Comparison of ENCODE assay signal across 24 cellular contexts in the genomic region with DNA sequence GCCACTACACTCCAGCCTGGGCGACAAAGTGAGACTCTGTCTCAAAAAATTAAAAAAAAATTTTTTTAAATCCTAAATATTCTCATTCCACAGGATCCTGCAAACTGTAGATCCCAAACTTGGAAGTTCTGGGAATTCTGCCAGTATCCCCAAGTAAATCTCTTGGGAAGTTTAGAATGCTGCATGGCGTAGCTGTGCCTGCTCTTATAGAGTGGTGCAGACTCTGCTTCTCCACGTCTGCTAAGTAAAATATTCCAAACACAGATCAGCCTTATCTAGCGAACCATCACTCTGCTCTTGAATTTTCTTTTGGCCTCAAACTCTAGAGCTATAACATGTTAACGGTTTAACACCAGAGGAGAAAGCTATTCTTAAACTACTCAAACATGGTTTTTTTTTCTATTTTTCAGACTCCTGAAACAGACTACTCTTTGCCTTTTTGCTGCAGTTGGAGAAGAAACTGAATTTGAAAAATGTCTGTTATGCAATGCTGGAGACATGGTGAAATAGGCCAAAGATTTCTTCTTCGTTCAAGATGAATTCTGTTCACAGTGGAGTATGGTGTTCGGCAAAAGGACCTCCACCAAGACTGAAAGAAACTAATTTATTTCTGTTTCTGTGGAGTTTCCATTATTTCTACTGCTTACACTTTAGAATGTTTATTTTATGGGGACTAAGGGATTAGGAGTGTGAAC.
A peak's percentile ranks its signal among the peaks of the same experiment; 100 is the strongest.
DNase-seq lines count a peak whose midpoint lies in the region; ATAC-seq and TF ChIP-seq lines count a peak whose summit lies in the region.
"Had no signal": no experiment of that assay in that cellular context is flagged by ENCODE, and none has a peak within 500 bp of the region (broad histone marks: within the 10 kb centered on the region; RNA-seq: fewer than 3 reads in every experiment).

No MANE protein-coding gene starts in this region.

- H3K4me1 Mint-ChIP-seq in endothelial cell (ENCODE audit: unreplicated experiment): peaks cover 9% of the 10 kb centered on the region
- H3K4me1 Mint-ChIP-seq: T-helper 17 cell had no signal

- H3K4me3 Mint-ChIP-seq in endothelial cell (ENCODE audit: unreplicated experiment): no peak overlapping the region
- H3K4me3 Mint-ChIP-seq: activated CD8-positive, alpha-beta memory T cell treated with anti-CD3 and anti-CD28 coated beads, Interleukin-2, amount 10 ng/mL, durations not matched to agents 7 days and 5 days; IgD-negative memory B cell; T-helper 17 cell had no signal

- no peak for DNase-seq in Right ventricle myocardium inferior (ENCODE audit: missing footprints)
- no peak for DNase-seq in cardiac septum (ENCODE audit: low spot score)
- DNase-seq in hepatocyte (ENCODE audit: low spot score): no peak
- no peak for DNase-seq in DMS79 treated with DMSO at 0.1 percent for 48 hours (lab: John Stamatoyannopoulos, UW)
- DNase-seq in NCI-H2081 treated with DMSO at 0.1 percent for 48 hours (lab: John Stamatoyannopoulos, UW): no peak
- DNase-seq in endothelial cell (ENCODE audit: low spot score): no peak
- no peak for DNase-seq in T-helper 9 cell
- DNase-seq: activated CD4-positive, CD25-positive, alpha-beta regulatory T cell treated with anti-CD3 and anti-CD28 coated beads, Interleukin-2, amount 50 U/mL, for 72 hours; activated CD8-positive, alpha-beta memory T cell treated with anti-CD3 and anti-CD28 coated beads, Interleukin-2, amount 10 ng/mL, durations not matched to agents 7 days and 5 days; activated effector memory CD4-positive, alpha-beta T cell treated with Interleukin-2 at 50 U/mL for 16 hours; DMS 273 treated with DMSO at 0.1 percent for 48 hours; head of caudate nucleus; NCI-H2029 treated with DMSO at 0.1 percent for 48 hours; NCI-H526; nucleus accumbens; SHP77 treated with DMSO at 0.1 percent for 48 hours; small intestine; stimulated activated CD4-positive, alpha-beta T cell treated with anti-CD3 and anti-CD28 coated beads, Interleukin-4, amount 100 ng/mL, for 4 hours; stimulated activated CD8-positive, alpha-beta memory T cell treated with anti-CD3 and anti-CD28 coated beads, Interleukin-4, amount 100 ng/mL, for 48 hours; T-helper 17 cell had no signal

- no peaks in the 10 kb centered on the region for H3K79me2 ChIP-seq in hepatocyte

- H3K27ac ChIP-seq in hepatocyte (peak overlapping the region; percentile 15), rectal smooth muscle tissue (ENCODE audit: low read depth, low read length) (peak overlapping the region; percentile 53)
- H3K27ac ChIP-seq: 22Rv1, BLaER1 had no signal

- peak; percentile 60 for ATAC-seq in Right ventricle myocardium inferior
- ATAC-seq: activated CD8-positive, alpha-beta memory T cell treated with anti-CD3 and anti-CD28 coated beads, Interleukin-2, amount 10 ng/mL, durations not matched to agents 7 days and 5 days; T-helper 17 cell had no signal

- 73% methylated on average over 7 of the region's 7 CpGs for WGBS in hepatocyte (ENCODE audit: low lambda C conversion rate, missing lambda C conversion rate)

- no peak overlapping the region for H3K9ac ChIP-seq in rectal smooth muscle tissue (ENCODE audit: low read length)
- H3K9ac ChIP-seq: BLaER1 had no signal

- H4K20me1 ChIP-seq in hepatocyte (ENCODE audit: insufficient read depth, poor library complexity, severe bottlenecking): no peaks in the 10 kb centered on the region
- H4K20me1 ChIP-seq: BLaER1 had no signal

- intact Hi-C loops in Right ventricle myocardium inferior (cut with DNase I) (no loop called here), cardiac septum (cut with DNase I) (no loop called here)

- no peaks in the 10 kb centered on the region for H3K9me3 Mint-ChIP-seq in endothelial cell (ENCODE audit: unreplicated experiment)

- TF ChIP-seq CTCF in hepatocyte (IDR thresholded peaks at IDR 0.05; ENCODE audit: poor library complexity) (no peak), endothelial cell (IDR thresholded peaks at IDR 0.05; ENCODE audit: unreplicated experiment) (no peak)

- H3K36me3 Mint-ChIP-seq in endothelial cell (ENCODE audit: low read depth, unreplicated experiment): peaks cover 5% of the 10 kb centered on the region

- H3K4me3 ChIP-seq in hepatocyte (no peak overlapping the region), rectal smooth muscle tissue (ENCODE audit: low read length) (no peak overlapping the region)
- H3K4me3 ChIP-seq: BLaER1 had no signal

- peak overlapping the region; percentile 37 for H3K4me2 ChIP-seq in hepatocyte
- H3K4me2 ChIP-seq: BLaER1 had no signal

- H3K27me3 Mint-ChIP-seq in endothelial cell (ENCODE audit: unreplicated experiment): no peaks in the 10 kb centered on the region
- H3K27me3 Mint-ChIP-seq: activated CD8-positive, alpha-beta memory T cell treated with anti-CD3 and anti-CD28 coated beads, Interleukin-2, amount 10 ng/mL, durations not matched to agents 7 days and 5 days; IgD-negative memory B cell; T-helper 17 cell had no signal

- H3K27me3 ChIP-seq in hepatocyte: no peaks in the 10 kb centered on the region
- no peaks in the 10 kb centered on the region for H3K27me3 ChIP-seq in rectal smooth muscle tissue (ENCODE audit: control insufficient read depth, insufficient read depth, low read length)
- H3K27me3 ChIP-seq: BLaER1 had no signal

- no peaks in the 10 kb centered on the region for H3K9me2 ChIP-seq in hepatocyte (replicated peaks; ENCODE audit: insufficient read depth)

- H3K4me1 ChIP-seq in hepatocyte (ENCODE audit: insufficient read depth) (no peaks in the 10 kb centered on the region), rectal smooth muscle tissue (ENCODE audit: control insufficient read depth, insufficient read depth, low read length) (peaks cover 7% of the 10 kb centered on the region)
- H3K4me1 ChIP-seq: BLaER1 had no signal

- H3K9me3 ChIP-seq in hepatocyte (ENCODE audit: low read depth): no peaks in the 10 kb centered on the region
- H3K9me3 ChIP-seq: BLaER1 had no signal

- no peak overlapping the region for H2AFZ ChIP-seq in hepatocyte

- no peak overlapping the region for H3K27ac Mint-ChIP-seq in endothelial cell (ENCODE audit: unreplicated experiment)
- H3K27ac Mint-ChIP-seq: activated CD8-positive, alpha-beta memory T cell treated with anti-CD3 and anti-CD28 coated beads, Interleukin-2, amount 10 ng/mL, durations not matched to agents 7 days and 5 days; IgD-negative memory B cell; T-helper 17 cell had no signal

- H3K36me3 ChIP-seq in hepatocyte (replicated peaks; ENCODE audit: insufficient read depth, low read depth) (no peaks in the 10 kb centered on the region), rectal smooth muscle tissue (ENCODE audit: control insufficient read depth, insufficient read depth, low read length) (no peaks in the 10 kb centered on the region)
